Comparison of ENCODE assay signal across 8 cellular contexts in the genomic region with DNA sequence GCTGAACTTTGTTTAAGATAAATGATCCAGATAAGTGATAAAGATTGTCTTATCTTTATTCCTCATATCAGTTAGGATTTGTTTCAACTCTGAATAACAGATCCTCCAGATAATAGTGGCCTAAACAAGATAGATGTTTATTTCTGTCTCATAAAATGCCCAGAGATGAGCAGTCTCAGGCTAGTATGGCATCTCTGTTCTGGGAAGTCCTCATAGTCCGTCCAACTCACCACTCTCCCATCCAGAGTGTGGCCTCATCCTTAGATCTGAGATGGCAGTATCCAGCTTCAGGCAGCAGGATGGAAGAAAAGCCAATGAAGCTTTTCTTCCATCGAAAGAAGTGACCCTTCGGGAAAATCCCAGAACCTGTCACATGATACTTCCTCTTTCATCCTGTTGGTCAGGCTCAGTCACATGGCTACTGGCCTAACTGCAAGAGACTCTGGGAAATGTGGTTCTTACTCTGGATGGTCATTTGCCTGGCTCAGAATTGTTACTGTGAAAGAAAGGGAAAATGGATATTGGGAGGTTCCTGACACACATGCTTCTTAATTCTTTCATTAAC. TPM values are rescaled to one million over a fixed set of nuclear protein-coding genes. Genes with fewer than 3 reads are reported as not detected.
DNase-seq lines count a peak whose midpoint lies in the region; ATAC-seq, FAIRE-seq and TF ChIP-seq lines count a peak whose summit lies in the region.

No MANE protein-coding gene starts in this region.

- no peaks in the 10 kb centered on the region for H3K4me1 ChIP-seq in iPS DF 6.9 (ENCODE audit: control insufficient read depth, insufficient read depth, low read length)

- intact Hi-C loops in activated CD8-positive, alpha-beta T cell treated with anti-CD3 and anti-CD28 coated beads for 36 hours (cut with micrococcal nuclease) = no loop called here

- no peaks in the 10 kb centered on the region for H3K36me3 ChIP-seq in iPS DF 6.9 (ENCODE audit: control insufficient read depth, insufficient read depth, low read length)

- POLR2A ChIA-PET in activated CD8-positive, alpha-beta T cell treated with anti-CD3 and anti-CD28 coated beads for 36 hours (lab: Charles Lee) = interaction anchor here (0.8 to 14.0 kb wide), 6 partner anchors 10 to 34 kb away, joined by 3 to 207 read pairs (median 19); a partner anchor contains a TSS

- H3K4me3 Mint-ChIP-seq in activated CD8-positive, alpha-beta T cell treated with anti-CD3 and anti-CD28 coated beads for 36 hours = peak overlapping the region; percentile 36

- H3K9me3 Mint-ChIP-seq in activated CD8-positive, alpha-beta T cell treated with anti-CD3 and anti-CD28 coated beads for 36 hours = peaks cover 2% of the 10 kb centered on the region

- FAIRE-seq in HTR-8/SVneo (lab: Jason Lieb, UNC) = no peak

- no peaks in the 10 kb centered on the region for H3K27me3 ChIP-seq in iPS DF 6.9 (ENCODE audit: control insufficient read depth, insufficient read depth, low read length)

- peak overlapping the region; percentile 22; the same call in 1 of the 2 replicates for H3K4me3 ChIP-seq in iPS DF 6.9 (ENCODE audit: low read length)

- peaks cover 13% of the 10 kb centered on the region for H3K36me3 Mint-ChIP-seq in activated CD8-positive, alpha-beta T cell treated with anti-CD3 and anti-CD28 coated beads for 36 hours (ENCODE audit: low read depth)

- no CpG with 5 or more reads among the region's 3 CpGs for WGBS in iPS DF 6.9 (ENCODE audit: insufficient coverage, insufficient read length)

- H3K27ac ChIP-seq in iPS DF 6.9 (ENCODE audit: low read length) = no peak overlapping the region

- CTCF ChIA-PET in activated CD8-positive, alpha-beta T cell treated with anti-CD3 and anti-CD28 coated beads for 36 hours (lab: Charles Lee) = interaction anchor here (1.2 to 5.2 kb wide), 4 partner anchors 10 to 20 kb away, joined by 3 to 32 read pairs (median 4); no protein-coding TSS in a partner anchor

- H3K27me3 Mint-ChIP-seq in activated CD8-positive, alpha-beta T cell treated with anti-CD3 and anti-CD28 coated beads for 36 hours = no peaks in the 10 kb centered on the region

- peaks cover 83% of the 10 kb centered on the region for H3K4me1 Mint-ChIP-seq in activated CD8-positive, alpha-beta T cell treated with anti-CD3 and anti-CD28 coated beads for 36 hours (ENCODE audit: low read depth)

- H3K9me3 ChIP-seq in iPS DF 6.9 (ENCODE audit: control insufficient read depth, insufficient read depth, low read length) = no peaks in the 10 kb centered on the region

- no peak for TF ChIP-seq CTCF in activated CD8-positive, alpha-beta T cell treated with anti-CD3 and anti-CD28 coated beads for 36 hours (IDR thresholded peaks at IDR 0.05)

- no peak for ATAC-seq in activated CD8-positive, alpha-beta T cell treated with anti-CD3 and anti-CD28 coated beads for 36 hours
- ATAC-seq in HG02610 (IDR thresholded peaks at IDR 0.05; ENCODE audit: unreplicated experiment) = no peak
- ATAC-seq in GM19328 (IDR thresholded peaks at IDR 0.05; ENCODE audit: unreplicated experiment) = no peak

- peak; percentile 77 for DNase-seq in Ammon's horn (ENCODE audit: low spot score)
- peak; percentile 43 for DNase-seq in HTR-8/SVneo (ENCODE audit: insufficient read length, low spot score)
- DNase-seq in activated CD8-positive, alpha-beta T cell treated with anti-CD3 and anti-CD28 coated beads for 36 hours = no peak
- no peak for DNase-seq in iPS DF 6.9 (ENCODE audit: low read depth, low spot score)
- DNase-seq in ecto neural progenitor cell (ENCODE audit: low spot score) = no peak
- DNase-seq in NCI-H446 (lab: John Stamatoyannopoulos, UW) = no peak

- no peak overlapping the region for H3K27ac Mint-ChIP-seq in activated CD8-positive, alpha-beta T cell treated with anti-CD3 and anti-CD28 coated beads for 36 hours

RNA-seq across cellular contexts. Expression of a gene that starts 29.4 kb away (rescaled TPM):
- 100 to 1,000 TPM; 112 to 113 TPM for total RNA-seq in activated CD8-positive, alpha-beta T cell treated with anti-CD3 and anti-CD28 coated beads for 36 hours

Comparison
In these comparisons a context has a peak if more than half of its experiments do, and no peak if none do; other contexts are left out.
1. DNase-seq: peak in Ammon's horn (single experiment) and HTR-8/SVneo (single experiment); none in activated CD8-positive, alpha-beta T cell treated with anti-CD3 and anti-CD28 coated beads for 36 hours (single experiment), iPS DF 6.9 (single experiment), ecto neural progenitor cell (single experiment) and NCI-H446 (0 of 2).